In the genomic region with DNA sequence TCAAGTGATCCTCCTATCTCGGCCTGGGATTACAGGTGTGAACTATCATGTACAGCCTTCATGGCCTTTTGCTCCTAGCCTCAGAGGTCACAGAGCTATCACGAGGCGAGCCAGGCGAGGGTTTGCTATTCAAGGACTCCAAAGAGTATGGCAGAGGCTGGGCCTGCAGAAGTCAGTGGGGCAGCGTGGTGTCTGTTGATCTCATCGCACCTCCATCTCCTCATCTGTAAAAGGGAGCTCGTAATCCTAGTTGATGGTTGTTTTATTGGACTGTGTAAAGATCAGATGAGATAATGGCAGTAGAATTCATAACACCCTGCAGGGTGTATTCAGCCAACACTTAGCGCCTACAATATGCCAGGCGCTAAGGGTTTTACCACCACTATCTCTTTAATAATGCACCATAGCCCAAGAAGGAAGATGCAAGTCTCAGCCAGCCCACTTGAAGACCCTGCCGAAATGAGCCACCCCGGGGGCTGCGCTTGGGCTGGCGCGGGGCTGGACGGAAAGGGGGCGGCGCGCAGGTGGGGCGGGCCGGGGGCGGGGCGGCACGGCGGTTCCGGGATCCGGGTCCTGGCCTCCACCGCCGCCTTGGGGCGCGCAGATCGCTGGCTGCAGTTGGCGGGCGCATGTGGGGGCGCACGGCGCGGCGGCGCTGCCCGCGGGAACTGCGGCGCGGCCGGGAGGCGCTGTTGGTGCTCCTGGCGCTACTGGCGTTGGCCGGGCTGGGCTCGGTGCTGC, we compare ENCODE assay signal across 8 cellular contexts. TPM values are rescaled to one million over a fixed set of nuclear protein-coding genes. Genes with fewer than 3 reads are reported as not detected.
A peak's percentile ranks its signal among the peaks of the same experiment; 100 is the strongest.
DNase-seq lines count a peak whose midpoint lies in the region; ATAC-seq and TF ChIP-seq lines count a peak whose summit lies in the region.

A gene with protein sequence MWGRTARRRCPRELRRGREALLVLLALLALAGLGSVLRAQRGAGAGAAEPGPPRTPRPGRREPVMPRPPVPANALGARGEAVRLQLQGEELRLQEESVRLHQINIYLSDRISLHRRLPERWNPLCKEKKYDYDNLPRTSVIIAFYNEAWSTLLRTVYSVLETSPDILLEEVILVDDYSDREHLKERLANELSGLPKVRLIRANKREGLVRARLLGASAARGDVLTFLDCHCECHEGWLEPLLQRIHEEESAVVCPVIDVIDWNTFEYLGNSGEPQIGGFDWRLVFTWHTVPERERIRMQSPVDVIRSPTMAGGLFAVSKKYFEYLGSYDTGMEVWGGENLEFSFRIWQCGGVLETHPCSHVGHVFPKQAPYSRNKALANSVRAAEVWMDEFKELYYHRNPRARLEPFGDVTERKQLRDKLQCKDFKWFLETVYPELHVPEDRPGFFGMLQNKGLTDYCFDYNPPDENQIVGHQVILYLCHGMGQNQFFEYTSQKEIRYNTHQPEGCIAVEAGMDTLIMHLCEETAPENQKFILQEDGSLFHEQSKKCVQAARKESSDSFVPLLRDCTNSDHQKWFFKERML (plus strand): TSS at position 601 of the 741 bp plus-strand sequence. CDS start 29 bp downstream, at position 630.

- DNase-seq in CD8-positive, alpha-beta T cell = peak; percentile 22 to 76 (median 55)
- DNase-seq in HEK293T (ENCODE audit: extremely low spot score) (peak; percentile 47), RKO (ENCODE audit: low spot score) (peak; percentile 78), hepatocyte (ENCODE audit: low spot score) (peak; percentile 68), skeletal muscle cell (ENCODE audit: low read depth) (no peak)
- peak; percentile 75 for DNase-seq in activated naive CD8-positive, alpha-beta T cell treated with anti-CD3 and anti-CD28 coated beads for 36 hours

- no peaks in the 10 kb centered on the region for H3K36me3 ChIP-seq in CD8-positive, alpha-beta T cell (ENCODE audit: insufficient read depth, low read length)
- H3K36me3 ChIP-seq in hepatocyte (replicated peaks; ENCODE audit: insufficient read depth, low read depth) = no peaks in the 10 kb centered on the region

- H2AFZ ChIP-seq in hepatocyte = peak within 1 kb of the TSS; percentile 60

- no peak for TF ChIP-seq CTCF in CD8-positive, alpha-beta T cell (IDR thresholded peaks at IDR 0.05)
- TF ChIP-seq CTCF in hepatocyte (IDR thresholded peaks at IDR 0.05; ENCODE audit: poor library complexity) = no peak

- H3K27ac ChIP-seq in CD8-positive, alpha-beta T cell (ENCODE audit: low read depth, low read length) = no peak within 1 kb of the TSS
- H3K27ac ChIP-seq in hepatocyte = no peak within 1 kb of the TSS

- peaks cover 10% of the 10 kb centered on the region for H3K4me1 ChIP-seq in CD8-positive, alpha-beta T cell (ENCODE audit: insufficient read depth, low read length)
- H3K4me1 ChIP-seq in hepatocyte (ENCODE audit: insufficient read depth) = peaks cover 38% of the 10 kb centered on the region

- H3K4me1 Mint-ChIP-seq in CD8-positive, alpha-beta T cell (ENCODE audit: low read depth) = peaks cover 27% of the 10 kb centered on the region
- H3K4me1 Mint-ChIP-seq in activated naive CD8-positive, alpha-beta T cell treated with anti-CD3 and anti-CD28 coated beads for 36 hours = peaks cover 34% of the 10 kb centered on the region

- no peaks in the 10 kb centered on the region for H3K9me2 ChIP-seq in hepatocyte (replicated peaks; ENCODE audit: insufficient read depth)

- peaks cover 5% of the 10 kb centered on the region for H3K36me3 Mint-ChIP-seq in CD8-positive, alpha-beta T cell
- peaks cover 3% of the 10 kb centered on the region for H3K36me3 Mint-ChIP-seq in activated naive CD8-positive, alpha-beta T cell treated with anti-CD3 and anti-CD28 coated beads for 36 hours

- no peaks in the 10 kb centered on the region for H3K79me2 ChIP-seq in hepatocyte

- H4K20me1 ChIP-seq in hepatocyte (ENCODE audit: insufficient read depth, poor library complexity, severe bottlenecking) = no peaks in the 10 kb centered on the region

- H3K4me3 Mint-ChIP-seq in CD8-positive, alpha-beta T cell = peak within 1 kb of the TSS; percentile 87
- H3K4me3 Mint-ChIP-seq in activated naive CD8-positive, alpha-beta T cell treated with anti-CD3 and anti-CD28 coated beads for 36 hours = peak within 1 kb of the TSS; percentile 87

- peak within 1 kb of the TSS; percentile 97 for H3K4me2 ChIP-seq in hepatocyte

- ATAC-seq in CD8-positive, alpha-beta T cell = peak; percentile 90
- ATAC-seq in HG03139 (IDR thresholded peaks at IDR 0.05; ENCODE audit: unreplicated experiment) (no peak), GM21619 (IDR thresholded peaks at IDR 0.05; ENCODE audit: unreplicated experiment) (no peak)

- H3K27me3 ChIP-seq in CD8-positive, alpha-beta T cell (ENCODE audit: insufficient read depth, low read length) = no peaks in the 10 kb centered on the region
- H3K27me3 ChIP-seq in hepatocyte = no peaks in the 10 kb centered on the region

- POLR2A ChIA-PET in CD8-positive, alpha-beta T cell (lab: Charles Lee) = interaction anchor here (0.9 to 1.8 kb wide), 3 partner anchors 10 to 11 kb away, joined by 3 to 5 read pairs (median 4); a partner anchor contains a TSS
- POLR2A ChIA-PET in HEK293T (lab: Yijun Ruan, JAX) = interaction anchor here (2.7 kb wide), 1 partner anchor 10 kb away, joined by 10 read pairs; a partner anchor contains a TSS

- no peaks in the 10 kb centered on the region for H3K9me3 ChIP-seq in CD8-positive, alpha-beta T cell (ENCODE audit: low read length)
- H3K9me3 ChIP-seq in hepatocyte (ENCODE audit: low read depth) = no peaks in the 10 kb centered on the region

- no peaks in the 10 kb centered on the region for H3K9me3 Mint-ChIP-seq in CD8-positive, alpha-beta T cell
- peaks cover 3% of the 10 kb centered on the region for H3K9me3 Mint-ChIP-seq in activated naive CD8-positive, alpha-beta T cell treated with anti-CD3 and anti-CD28 coated beads for 36 hours

- 11% methylated on average over 22 of the region's 50 CpGs for WGBS in hepatocyte (ENCODE audit: low lambda C conversion rate, missing lambda C conversion rate)

- H3K27me3 Mint-ChIP-seq in CD8-positive, alpha-beta T cell (ENCODE audit: low read depth) = peaks cover 3% of the 10 kb centered on the region
- peaks cover 10% of the 10 kb centered on the region for H3K27me3 Mint-ChIP-seq in activated naive CD8-positive, alpha-beta T cell treated with anti-CD3 and anti-CD28 coated beads for 36 hours

- H3K4me3 ChIP-seq in CD8-positive, alpha-beta T cell (ENCODE audit: low read depth, low read length) = peak within 1 kb of the TSS; percentile 66
- peak within 1 kb of the TSS; percentile 48 for H3K4me3 ChIP-seq in hepatocyte
- peak within 1 kb of the TSS; percentile 55 for H3K4me3 ChIP-seq in skeletal muscle cell (ENCODE audit: low read depth, low read length)

- intact Hi-C loops in CD8-positive, alpha-beta T cell (cut with DNase I, micrococcal nuclease) = loop anchor here (1.0 to 10.0 kb wide), 6 partner anchors 11 to 1100 kb away; a partner anchor contains a TSS

- H3K27ac Mint-ChIP-seq in CD8-positive, alpha-beta T cell = peak within 1 kb of the TSS; percentile 57
- peak within 1 kb of the TSS; percentile 64 for H3K27ac Mint-ChIP-seq in activated naive CD8-positive, alpha-beta T cell treated with anti-CD3 and anti-CD28 coated beads for 36 hours

- CTCF ChIA-PET in CD8-positive, alpha-beta T cell (lab: Charles Lee) = interaction anchor here (0.8 to 5.8 kb wide), 7 partner anchors 10 to 328 kb away, joined by 3 to 30 read pairs (median 7); a partner anchor contains a TSS
- CTCF ChIA-PET in HEK293T (lab: Yijun Ruan, JAX) = interaction anchor here (0.7 to 1.8 kb wide), 4 partner anchors 11 to 328 kb away, joined by 3 to 10 read pairs (median 6); a partner anchor contains a TSS

TF ChIP-seq in HEK293T, 16 proteins besides CTCF, POLR2A, EP300 and RAD21:
- TF ChIP-seq HDGF (IDR thresholded peaks at IDR 0.05; ENCODE audit: borderline replicate concordance) = no peak
- peak; percentile 72 for TF ChIP-seq L3MBTL2 (conservative IDR thresholded peaks at IDR 0.05)
TF ChIP-seq in HEK293T: peak in this region for 1.

RNA-seq across cellular contexts. Expression of the gene that starts here (rescaled TPM):
- total RNA-seq in CD8-positive, alpha-beta T cell = 1 to 10 TPM; 7.9 to 9.0 TPM
- total RNA-seq in activated naive CD8-positive, alpha-beta T cell treated with anti-CD3 and anti-CD28 coated beads for 36 hours = 10 to 100 TPM in 1 of 2 experiments, 1 to 10 TPM in 1; 9.2 to 10.9 TPM
- 13.0 and 16.4 TPM in 2 replicates for total RNA-seq in hepatocyte
- 13.9 and 17.2 TPM in 2 replicates for polyA plus RNA-seq in hepatocyte
